ENCODE assay signal across 37 cellular contexts in genomic region chr3:41040256-41040655, GRCh38.
A peak's percentile ranks its signal among the peaks of the same experiment; 100 is the strongest.
DNase-seq lines count a peak whose midpoint lies in the region; ATAC-seq, FAIRE-seq and TF ChIP-seq lines count a peak whose summit lies in the region.
"Had no signal": no experiment of that assay in that cellular context is flagged by ENCODE, and none has a peak within 500 bp of the region (broad histone marks: within the 10 kb centered on the region; RNA-seq: fewer than 3 reads in every experiment).

No MANE protein-coding gene starts in this region.

- H3K9me1 ChIP-seq in K562 (ENCODE audit: control insufficient read depth, insufficient read depth, low read length) = no peaks in the 10 kb centered on the region

- no peak for DNase-seq in K562 (ENCODE audit: extremely low read depth in 1 of 4, low spot score in 3 of 4)
- no peak for DNase-seq in bronchial epithelial cell (ENCODE audit: low read depth)
- peak; percentile 1 for DNase-seq in endodermal cell
- DNase-seq in esophagus muscularis mucosa (ENCODE audit: extremely low spot score) = peak; percentile 66
- DNase-seq in glomerular visceral epithelial cell (ENCODE audit: extremely low spot score) = no peak
- no peak for DNase-seq in NCI-H1417 treated with DMSO at 0.1 percent for 48 hours (lab: John Stamatoyannopoulos, UW)
- DNase-seq: 8988T; ACHN; AML-193; BE2C; C1 segment of cervical spinal cord; Caco-2; Calu3; CD4-positive, alpha-beta memory T cell; CD4-positive, alpha-beta T cell; CD4-positive, CD25-positive, alpha-beta regulatory T cell; CD8-positive, alpha-beta memory T cell; CD8-positive, alpha-beta T cell; COR-L47; DMS 273 treated with DMSO at 0.1 percent for 48 hours; DMS153; DMS53; DMS79; DMS79 treated with DMSO at 0.1 percent for 48 hours; DND-41; EL had no signal

- intact Hi-C loops in K562 (cut with micrococcal nuclease) (no loop called here), esophagus muscularis mucosa (cut with DNase I) (no loop called here)

- H3K27ac Mint-ChIP-seq in endodermal cell = no peak overlapping the region
- H3K27ac Mint-ChIP-seq: B cell; CD14-positive monocyte; CD4-positive, alpha-beta memory T cell; CD4-positive, alpha-beta T cell; CD4-positive, CD25-positive, alpha-beta regulatory T cell; CD8-positive, alpha-beta memory T cell; CD8-positive, alpha-beta T cell had no signal

- no TSS peak for BruUV-seq in K562 (replicated peaks; lab: Mats Ljungman, UMichigan)

- H3K4me3 Mint-ChIP-seq in endodermal cell = no peak overlapping the region
- H3K4me3 Mint-ChIP-seq: B cell; CD14-positive monocyte; CD4-positive, alpha-beta memory T cell; CD4-positive, alpha-beta T cell; CD4-positive, CD25-positive, alpha-beta regulatory T cell; CD8-positive, alpha-beta memory T cell; CD8-positive, alpha-beta T cell had no signal

- FAIRE-seq in K562 (lab: Jason Lieb, UNC) (no peak), bronchial epithelial cell (lab: Jason Lieb, UNC) (peak; percentile 28)
- FAIRE-seq: A204.1, A549, D721Med had no signal

- no peak overlapping the region for H3K4me2 ChIP-seq in K562 (ENCODE audit: insufficient read depth, low read length)
- H3K4me2 ChIP-seq: A549; BLaER1; BLaER1 treated with 17β-estradiol and CSF1 and Interleukin-3, amounts not matched to agents 10 nM and 100 nM had no signal

- in situ Hi-C loops in K562 (cut with MboI) = no loop called here

- no peaks in the 10 kb centered on the region for H3K9me3 Mint-ChIP-seq in endodermal cell
- H3K9me3 Mint-ChIP-seq: CD4-positive, alpha-beta memory T cell; CD4-positive, alpha-beta T cell; CD4-positive, CD25-positive, alpha-beta regulatory T cell; CD8-positive, alpha-beta memory T cell; CD8-positive, alpha-beta T cell had no signal

- H3K4me3 ChIP-seq in K562 = no peak overlapping the region
- no peak overlapping the region for H3K4me3 ChIP-seq in bronchial epithelial cell (ENCODE audit: low read depth, low read length)
- H3K4me3 ChIP-seq in endodermal cell (ENCODE audit: low read length) = no peak overlapping the region
- no peak overlapping the region for H3K4me3 ChIP-seq in esophagus muscularis mucosa
- H3K4me3 ChIP-seq: A549; BLaER1; BLaER1 treated with 17β-estradiol and CSF1 and Interleukin-3, amounts not matched to agents 10 nM and 100 nM had no signal

- TF ChIP-seq CTCF in K562 (IDR thresholded peaks at IDR 0.05 in 2 of 3, conservative IDR thresholded peaks at IDR 0.05 in 1 of 3; ENCODE audit: insufficient read depth in 2 of 3, low read depth in 1 of 3, low read length in 3 of 3) = no peak
- no peak for TF ChIP-seq CTCF in bronchial epithelial cell (IDR thresholded peaks at IDR 0.05; ENCODE audit: insufficient read depth, low read length, severe bottlenecking)
- no peak for TF ChIP-seq CTCF in endodermal cell (conservative IDR thresholded peaks at IDR 0.05)
- no peak for TF ChIP-seq CTCF in esophagus muscularis mucosa (IDR thresholded peaks at IDR 0.05)

- peaks cover 4 to 16% of the 10 kb centered on the region in 2 experiments; a peak in 4 of 5 replicates for H3K27me3 ChIP-seq in K562 (ENCODE audit: control insufficient read depth in 2 of 2, insufficient read depth in 2 of 2, low read length in 2 of 2)
- H3K27me3 ChIP-seq in bronchial epithelial cell (ENCODE audit: control insufficient read depth, insufficient read depth, low read length) = no peaks in the 10 kb centered on the region
- H3K27me3 ChIP-seq in endodermal cell (ENCODE audit: control insufficient read depth, insufficient read depth, low read length, poor library complexity, severe bottlenecking) = no peaks in the 10 kb centered on the region
- H3K27me3 ChIP-seq in esophagus muscularis mucosa = no peaks in the 10 kb centered on the region
- H3K27me3 ChIP-seq: BE2C; BLaER1; BLaER1 treated with 17β-estradiol and CSF1 and Interleukin-3, amounts not matched to agents 10 nM and 100 nM had no signal

- no peaks in the 10 kb centered on the region for H3K36me3 Mint-ChIP-seq in endodermal cell (ENCODE audit: low read depth)
- H3K36me3 Mint-ChIP-seq: CD14-positive monocyte; CD4-positive, alpha-beta memory T cell; CD4-positive, CD25-positive, alpha-beta regulatory T cell; CD8-positive, alpha-beta memory T cell; CD8-positive, alpha-beta T cell had no signal

- H3K4me1 ChIP-seq in K562 (replicated peaks in 1 of 2; ENCODE audit: control insufficient read depth in 2 of 2, insufficient read depth in 2 of 2, low read length in 2 of 2) (peaks cover 0 to 5% of the 10 kb centered on the region in 2 experiments; a peak in 2 of 5 replicates), endodermal cell (ENCODE audit: control insufficient read depth, insufficient read depth, low read length) (peaks cover 10% of the 10 kb centered on the region), esophagus muscularis mucosa (peaks cover 0 to 7% (median 3%) of the 10 kb centered on the region in 4 donors)
- H3K4me1 ChIP-seq: A549, BE2C, Caco-2 had no signal

- no peaks in the 10 kb centered on the region for H3K36me3 ChIP-seq in K562 (ENCODE audit: control insufficient read depth, insufficient read depth, low read length)
- H3K36me3 ChIP-seq in bronchial epithelial cell (ENCODE audit: control insufficient read depth, insufficient read depth, low read length) = no peaks in the 10 kb centered on the region
- H3K36me3 ChIP-seq in endodermal cell (ENCODE audit: control insufficient read depth, insufficient read depth, low read length) = no peaks in the 10 kb centered on the region
- H3K36me3 ChIP-seq in esophagus muscularis mucosa = no peaks in the 10 kb centered on the region
- H3K36me3 ChIP-seq: BE2C; BLaER1; BLaER1 treated with 17β-estradiol and CSF1 and Interleukin-3, amounts not matched to agents 10 nM and 100 nM had no signal

- no peaks in the 10 kb centered on the region for H4K20me1 ChIP-seq in K562 (replicated peaks; ENCODE audit: control insufficient read depth, insufficient read depth, low read length)
- H4K20me1 ChIP-seq: BLaER1; BLaER1 treated with 17β-estradiol and CSF1 and Interleukin-3, amounts not matched to agents 10 nM and 100 nM had no signal

- no peak for ATAC-seq in K562
- ATAC-seq in GM18519 (IDR thresholded peaks at IDR 0.05; ENCODE audit: low FRiP score, unreplicated experiment) = no peak
- ATAC-seq in HG03139 (IDR thresholded peaks at IDR 0.05; ENCODE audit: unreplicated experiment) = no peak
- ATAC-seq: A549; CD8-positive, alpha-beta T cell had no signal

- no peaks in the 10 kb centered on the region for H3K79me2 ChIP-seq in K562 (ENCODE audit: control insufficient read depth, insufficient read depth, low read length)

- TF ChIP-seq RAD21 in K562 (CRISPR knock-in tag; conservative IDR thresholded peaks at IDR 0.05 in 1 of 2, IDR thresholded peaks at IDR 0.05 in 1 of 2) = no peak

- TF ChIP-seq EP300 in K562 (IDR thresholded peaks at IDR 0.05; ENCODE audit: low read length) (no peak), esophagus muscularis mucosa (IDR thresholded peaks at IDR 0.05) (no peak)

- H2AFZ ChIP-seq in K562 (ENCODE audit: low read depth, low read length) = no peak overlapping the region

- H3K27me3 Mint-ChIP-seq in endodermal cell (ENCODE audit: insufficient read depth) = peaks cover 2% of the 10 kb centered on the region

- TF ChIP-seq POLR2A in K562 (conservative IDR thresholded peaks at IDR 0.05) = no peak
- TF ChIP-seq POLR2A in esophagus muscularis mucosa (IDR thresholded peaks at IDR 0.05; ENCODE audit: low read depth) = no peak

- POLR2A ChIA-PET in K562 (lab: Yijun Ruan, JAX) = no interaction called here

- CTCF ChIA-PET in K562 (lab: Yijun Ruan, JAX; ENCODE audit: low intra/inter-chr PET ratio) = no interaction called here

- WGBS in K562 (ENCODE audit: insufficient coverage, low coverage, missing lambda C conversion rate) = 0% methylated on average over 2 of the region's 2 CpGs
- 96% methylated on average over 2 of the region's 2 CpGs; no CpG with 5 or more reads in 1 of the 2 experiments for WGBS in endodermal cell (ENCODE audit: insufficient coverage in 1 of 2, insufficient read length in 1 of 2), 2 experiments
- 82% methylated on average over 2 of the region's 2 CpGs for WGBS in esophagus muscularis mucosa

- H3K9ac ChIP-seq in K562 (ENCODE audit: insufficient read depth in 1 of 2, low read depth in 2 of 2, low read length in 2 of 2) = no peak overlapping the region
- no peak overlapping the region for H3K9ac ChIP-seq in endodermal cell (ENCODE audit: extremely low read depth, low read length, poor library complexity, severe bottlenecking)
- H3K9ac ChIP-seq: BLaER1; BLaER1 treated with 17β-estradiol and CSF1 and Interleukin-3, amounts not matched to agents 10 nM and 100 nM had no signal

- peaks cover 11% of the 10 kb centered on the region for H3K4me1 Mint-ChIP-seq in endodermal cell
- H3K4me1 Mint-ChIP-seq: CD14-positive monocyte; CD4-positive, alpha-beta memory T cell; CD4-positive, CD25-positive, alpha-beta regulatory T cell; CD8-positive, alpha-beta memory T cell had no signal

- H3K27ac ChIP-seq in K562 (ENCODE audit: extremely low read depth, low read depth, low read length) (no peak overlapping the region), endodermal cell (ENCODE audit: low read depth, low read length) (no peak overlapping the region), esophagus muscularis mucosa (replicated peaks in 1 of 4) (no peak overlapping the region)
- H3K27ac ChIP-seq: 22Rv1; A549; BLaER1; BLaER1 treated with 17β-estradiol and CSF1 and Interleukin-3, amounts not matched to agents 10 nM and 100 nM; C4-2B had no signal

- no peaks in the 10 kb centered on the region for H3K9me3 ChIP-seq in K562 (replicated peaks; ENCODE audit: control insufficient read depth, insufficient read depth, low read depth, low read length)
- H3K9me3 ChIP-seq in endodermal cell (ENCODE audit: control insufficient read depth, low read length) = no peaks in the 10 kb centered on the region
- no peaks in the 10 kb centered on the region for H3K9me3 ChIP-seq in esophagus muscularis mucosa
- H3K9me3 ChIP-seq: A549; BE2C; BLaER1; BLaER1 treated with 17β-estradiol and CSF1 and Interleukin-3, amounts not matched to agents 10 nM and 100 nM; Caco-2 had no signal

TF ChIP-seq in K562, 482 proteins besides CTCF, POLR2A, EP300 and RAD21 (continues in another document):
- TF ChIP-seq MAFG (tag; conservative IDR thresholded peaks at IDR 0.05) (peak; percentile 54), ZNF311 (CRISPR knock-in tag; IDR thresholded peaks at IDR 0.05) (no peak), NRF1 (conservative IDR thresholded peaks at IDR 0.05 in 1 of 2, IDR thresholded peaks at IDR 0.05 in 1 of 2) (no peak), FOXA1 (IDR thresholded peaks at IDR 0.05; ENCODE audit: borderline replicate concordance) (no peak), ZNF79 (CRISPR knock-in tag; IDR thresholded peaks at IDR 0.05; ENCODE audit: low read depth) (no peak), DACH1 (IDR thresholded peaks at IDR 0.05; ENCODE audit: partially characterized antibody) (no peak), CHD4 (IDR thresholded peaks at IDR 0.05; ENCODE audit: insufficient read depth, insufficient replicate concordance, low read depth, low read length, poor library complexity, severe bottlenecking) (no peak)

Comparison
In these comparisons a context has a peak if more than half of its experiments do, and no peak if none do; other contexts are left out.
1. DNase-seq: peak in endodermal cell (single experiment) and esophagus muscularis mucosa (single experiment); none in K562 (0 of 4), bronchial epithelial cell (single experiment), glomerular visceral epithelial cell (single experiment) and NCI-H1417 treated with DMSO at 0.1 percent for 48 hours (single experiment).